ENCODE assay signal across 9 cellular contexts in genomic region chr12:108633081-108633533, GRCh38. TPM values are rescaled to one million over a fixed set of nuclear protein-coding genes. Genes with fewer than 3 reads are reported as not detected.
DNase-seq lines count a peak whose midpoint lies in the region; ATAC-seq lines count a peak whose summit lies in the region.
"Had no signal": no experiment of that assay in that cellular context is flagged by ENCODE, and none has a peak within 500 bp of the region (broad histone marks: within the 10 kb centered on the region; RNA-seq: fewer than 3 reads in every experiment).

No MANE protein-coding gene starts in this region.

- no peak for ATAC-seq in activated CD8-positive, alpha-beta T cell treated with anti-CD3 and anti-CD28 coated beads, Interleukin-2, amount 10 ng/mL, durations not matched to agents 7 days and 5 days
- ATAC-seq in memory B cell (ENCODE audit: low read depth): no peak
- no peak for ATAC-seq in GM18498 (IDR thresholded peaks at IDR 0.05; ENCODE audit: unreplicated experiment)
- no peak for ATAC-seq in HG03025 (IDR thresholded peaks at IDR 0.05; ENCODE audit: low FRiP score, unreplicated experiment)

- no peaks in the 10 kb centered on the region for H3K9me3 Mint-ChIP-seq in activated naive CD4-positive, alpha-beta T cell treated with anti-CD3 and anti-CD28 coated beads, Interleukin-2, amount 50 U/mL, for 24 hours
- no peaks in the 10 kb centered on the region for H3K9me3 Mint-ChIP-seq in activated CD8-positive, alpha-beta T cell treated with anti-CD3 and anti-CD28 coated beads, Interleukin-2, amount 10 ng/mL, durations not matched to agents 7 days and 5 days (ENCODE audit: insufficient read depth)
- no peaks in the 10 kb centered on the region for H3K9me3 Mint-ChIP-seq in memory B cell

- H3K27ac ChIP-seq in temporal lobe (ENCODE audit: low read depth, low read length): peak overlapping the region; percentile 33
- H3K27ac ChIP-seq: epithelial cell of prostate had no signal

- CTCF ChIA-PET in activated CD8-positive, alpha-beta T cell treated with anti-CD3 and anti-CD28 coated beads, Interleukin-2, amount 10 ng/mL, durations not matched to agents 7 days and 5 days (lab: Charles Lee): interaction anchor here (1.0 to 13.3 kb wide), 9 partner anchors 13 to 170 kb away, joined by 3 to 250 read pairs (median 7); partner anchors contain the start of genes ISCU and SART3

- H3K4me1 Mint-ChIP-seq in activated naive CD4-positive, alpha-beta T cell treated with anti-CD3 and anti-CD28 coated beads, Interleukin-2, amount 50 U/mL, for 24 hours: peaks cover 85% of the 10 kb centered on the region
- peaks cover 67% of the 10 kb centered on the region for H3K4me1 Mint-ChIP-seq in activated CD8-positive, alpha-beta T cell treated with anti-CD3 and anti-CD28 coated beads, Interleukin-2, amount 10 ng/mL, durations not matched to agents 7 days and 5 days (ENCODE audit: low read depth)
- peaks cover 51% of the 10 kb centered on the region for H3K4me1 Mint-ChIP-seq in memory B cell

- no peaks in the 10 kb centered on the region for H3K27me3 Mint-ChIP-seq in activated naive CD4-positive, alpha-beta T cell treated with anti-CD3 and anti-CD28 coated beads, Interleukin-2, amount 50 U/mL, for 24 hours
- no peaks in the 10 kb centered on the region for H3K27me3 Mint-ChIP-seq in activated CD8-positive, alpha-beta T cell treated with anti-CD3 and anti-CD28 coated beads, Interleukin-2, amount 10 ng/mL, durations not matched to agents 7 days and 5 days (ENCODE audit: low read depth)
- no peaks in the 10 kb centered on the region for H3K27me3 Mint-ChIP-seq in memory B cell

- peaks cover 6% of the 10 kb centered on the region for H3K36me3 Mint-ChIP-seq in activated naive CD4-positive, alpha-beta T cell treated with anti-CD3 and anti-CD28 coated beads, Interleukin-2, amount 50 U/mL, for 24 hours
- H3K36me3 Mint-ChIP-seq in activated CD8-positive, alpha-beta T cell treated with anti-CD3 and anti-CD28 coated beads, Interleukin-2, amount 10 ng/mL, durations not matched to agents 7 days and 5 days (ENCODE audit: low read depth): peaks cover 60% of the 10 kb centered on the region
- peaks cover 4% of the 10 kb centered on the region for H3K36me3 Mint-ChIP-seq in memory B cell

- POLR2A ChIA-PET in activated CD8-positive, alpha-beta T cell treated with anti-CD3 and anti-CD28 coated beads, Interleukin-2, amount 10 ng/mL, durations not matched to agents 7 days and 5 days (lab: Charles Lee): interaction anchor here (0.7 to 10.9 kb wide), 11 partner anchors 8 to 311 kb away, joined by 3 to 121 read pairs (median 3); partner anchors contain the start of genes ISCU and SART3

- peak overlapping the region; percentile 97 for H3K4me3 Mint-ChIP-seq in activated naive CD4-positive, alpha-beta T cell treated with anti-CD3 and anti-CD28 coated beads, Interleukin-2, amount 50 U/mL, for 24 hours
- peak overlapping the region; percentile 100 for H3K4me3 Mint-ChIP-seq in activated CD8-positive, alpha-beta T cell treated with anti-CD3 and anti-CD28 coated beads, Interleukin-2, amount 10 ng/mL, durations not matched to agents 7 days and 5 days
- peak overlapping the region; percentile 90 for H3K4me3 Mint-ChIP-seq in memory B cell

- no peak for DNase-seq in activated naive CD4-positive, alpha-beta T cell (lab: John Stamatoyannopoulos, UW)
- no peak for DNase-seq in activated CD8-positive, alpha-beta T cell treated with anti-CD3 and anti-CD28 coated beads, Interleukin-2, amount 10 ng/mL, durations not matched to agents 7 days and 5 days
- DNase-seq in memory B cell (ENCODE audit: low spot score in 2 of 2): no peak
- no peak for DNase-seq in stimulated activated CD4-positive, alpha-beta T cell treated with anti-CD3 and anti-CD28 coated beads, Interleukin-2, amount 100 ng/mL, for 48 hours

- H3K27ac Mint-ChIP-seq in activated naive CD4-positive, alpha-beta T cell treated with anti-CD3 and anti-CD28 coated beads, Interleukin-2, amount 50 U/mL, for 24 hours: peak overlapping the region; percentile 99
- peak overlapping the region; percentile 99 for H3K27ac Mint-ChIP-seq in activated CD8-positive, alpha-beta T cell treated with anti-CD3 and anti-CD28 coated beads, Interleukin-2, amount 10 ng/mL, durations not matched to agents 7 days and 5 days
- H3K27ac Mint-ChIP-seq in memory B cell: peak overlapping the region; percentile 99

RNA-seq across cellular contexts. Expression of gene SELPLG, which starts 0.6 kb away (rescaled TPM):
- 100 to 1,000 TPM; 144 to 150 TPM for total RNA-seq in activated CD8-positive, alpha-beta T cell treated with anti-CD3 and anti-CD28 coated beads, Interleukin-2, amount 10 ng/mL, durations not matched to agents 7 days and 5 days
- 1.2 TPM for total RNA-seq in temporal lobe

RNA-seq across cellular contexts. Expression of gene TMEM119, which starts 35.2 kb away (rescaled TPM):
- total RNA-seq in activated CD8-positive, alpha-beta T cell treated with anti-CD3 and anti-CD28 coated beads, Interleukin-2, amount 10 ng/mL, durations not matched to agents 7 days and 5 days: not detected
- 0.74 TPM for total RNA-seq in temporal lobe

Comparison
In these comparisons a context has a peak if more than half of its experiments do, and no peak if none do; other contexts are left out.
1. RNA of gene SELPLG, which starts 0.6 kb away (total RNA-seq): 144 to 150 TPM in activated CD8-positive, alpha-beta T cell treated with anti-CD3 and anti-CD28 coated beads, Interleukin-2, amount 10 ng/mL, durations not matched to agents 7 days and 5 days; 1.2 TPM in temporal lobe (single experiment); every median in the first group is over 10 times any median in the second.
2. Peak in every context shown above with its lines, with median percentiles within 50 percentile points of each other: H3K27ac Mint-ChIP-seq and H3K4me3 Mint-ChIP-seq.